1 cellular context compared by ENCODE assay signal in the genomic region with DNA sequence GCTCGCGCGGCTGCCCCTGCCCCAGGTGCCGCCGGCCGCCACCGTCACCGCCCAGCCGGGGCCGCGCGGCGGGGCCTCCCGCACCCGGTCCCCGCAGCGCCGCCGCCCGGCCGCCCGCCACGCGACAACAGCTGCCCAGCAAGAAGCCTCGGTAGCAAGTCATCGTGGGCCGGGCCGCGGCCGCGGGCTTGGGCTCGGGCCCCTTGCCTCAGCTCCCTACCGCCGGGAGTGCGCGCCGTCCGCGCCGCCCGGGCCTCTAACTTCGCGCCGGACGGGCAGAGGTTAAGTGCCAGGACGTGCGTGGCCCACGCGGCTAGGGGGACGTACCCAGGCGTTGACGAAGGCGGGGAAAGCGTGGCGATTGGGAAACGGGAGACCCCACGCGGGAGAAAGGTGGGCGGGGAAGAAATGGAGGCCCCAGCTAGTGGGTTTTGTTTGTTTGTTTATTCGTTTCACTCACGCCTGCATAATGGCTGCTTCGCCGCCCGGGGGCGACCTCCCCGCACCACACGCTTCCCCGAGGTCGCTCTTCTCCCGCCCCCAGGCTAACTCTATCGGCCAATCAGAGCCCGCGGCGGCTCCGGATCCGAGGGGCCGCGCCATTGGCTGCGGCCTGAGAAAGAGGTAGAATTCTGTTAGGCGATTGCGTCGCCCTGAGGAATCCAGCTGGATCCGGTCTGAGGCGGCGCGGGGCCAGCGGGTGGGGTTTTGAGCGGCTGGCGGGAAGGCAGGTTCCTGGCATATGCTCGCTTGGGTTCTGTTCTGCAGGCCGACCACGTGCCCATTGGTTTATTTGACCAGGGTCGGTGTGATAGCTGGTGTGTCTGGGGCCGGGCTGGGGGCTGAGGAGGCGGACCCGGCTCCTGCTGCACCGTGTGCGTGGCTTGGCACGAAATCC.
A peak's percentile ranks its signal among the peaks of the same experiment; 100 is the strongest.
TF ChIP-seq lines count a peak whose summit lies in the region.

A gene with protein sequence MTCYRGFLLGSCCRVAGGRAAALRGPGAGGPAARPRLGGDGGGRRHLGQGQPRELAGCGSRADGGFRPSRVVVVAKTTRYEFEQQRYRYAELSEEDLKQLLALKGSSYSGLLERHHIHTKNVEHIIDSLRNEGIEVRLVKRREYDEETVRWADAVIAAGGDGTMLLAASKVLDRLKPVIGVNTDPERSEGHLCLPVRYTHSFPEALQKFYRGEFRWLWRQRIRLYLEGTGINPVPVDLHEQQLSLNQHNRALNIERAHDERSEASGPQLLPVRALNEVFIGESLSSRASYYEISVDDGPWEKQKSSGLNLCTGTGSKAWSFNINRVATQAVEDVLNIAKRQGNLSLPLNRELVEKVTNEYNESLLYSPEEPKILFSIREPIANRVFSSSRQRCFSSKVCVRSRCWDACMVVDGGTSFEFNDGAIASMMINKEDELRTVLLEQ (minus strand): TSS at position 290 of the 898 bp plus-strand sequence. CDS start 127 bp downstream, at position 163.

TF ChIP-seq in GM12878, 131 proteins besides CTCF, POLR2A, EP300 and RAD21 (continued from another document and continues in another):
- TF ChIP-seq, protein P1, sequence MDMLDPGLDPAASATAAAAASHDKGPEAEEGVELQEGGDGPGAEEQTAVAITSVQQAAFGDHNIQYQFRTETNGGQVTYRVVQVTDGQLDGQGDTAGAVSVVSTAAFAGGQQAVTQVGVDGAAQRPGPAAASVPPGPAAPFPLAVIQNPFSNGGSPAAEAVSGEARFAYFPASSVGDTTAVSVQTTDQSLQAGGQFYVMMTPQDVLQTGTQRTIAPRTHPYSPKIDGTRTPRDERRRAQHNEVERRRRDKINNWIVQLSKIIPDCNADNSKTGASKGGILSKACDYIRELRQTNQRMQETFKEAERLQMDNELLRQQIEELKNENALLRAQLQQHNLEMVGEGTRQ (IDR thresholded peaks at IDR 0.05; ENCODE audit: borderline replicate concordance, low read depth, low read length), result no peak
- TF ChIP-seq SIX5 (IDR thresholded peaks at IDR 0.05; ENCODE audit: low read depth, low read length, severe bottlenecking) (no peak), ZNF384 (IDR thresholded peaks at IDR 0.05; ENCODE audit: borderline replicate concordance, low read depth, low read length) (no peak), RCOR1 (conservative IDR thresholded peaks at IDR 0.05; ENCODE audit: low read depth, low read length) (0 out of 2 replicates have a peak, but pooled peaks have one; percentile 4), ESRRA (IDR thresholded peaks at IDR 0.05; ENCODE audit: low read length) (no peak), TCF3 (IDR thresholded peaks at IDR 0.05; ENCODE audit: borderline replicate concordance, insufficient read depth, low read depth, low read length) (peak; percentile 45), IKZF1 (conservative IDR thresholded peaks at IDR 0.05) (peak; percentile 81), ASH2L (IDR thresholded peaks at IDR 0.05; ENCODE audit: borderline replicate concordance, low read depth) (no peak), MEF2B (IDR thresholded peaks at IDR 0.05; ENCODE audit: partially characterized antibody, poor library complexity, severe bottlenecking) (peak; percentile 81), TAF1 (IDR thresholded peaks at IDR 0.05; ENCODE audit: borderline replicate concordance, low read depth, low read length) (no peak), ZNF207 (IDR thresholded peaks at IDR 0.05; ENCODE audit: borderline replicate concordance) (no peak), SMC3 (IDR thresholded peaks at IDR 0.05; ENCODE audit: borderline replicate concordance, low read length) (peak; percentile 24; the same call in 1 of the 2 replicates), YBX1 (IDR thresholded peaks at IDR 0.05) (no peak), MYB (IDR thresholded peaks at IDR 0.05; ENCODE audit: borderline replicate concordance, low read depth, low read length) (no peak), JUNB (IDR thresholded peaks at IDR 0.05) (no peak), TBL1XR1 (IDR thresholded peaks at IDR 0.05; ENCODE audit: low read depth, low read length) (no peak), NR2C1 (IDR thresholded peaks at IDR 0.05) (0 out of 2 replicates have a peak, but pooled peaks have one; percentile 14), SRF (IDR thresholded peaks at IDR 0.05; ENCODE audit: low read depth in 2 of 2, low read length in 2 of 2) (0 out of 4 replicates have a peak, but pooled peaks of 1 of the 2 experiments have one; percentile 25), SMARCA5 (IDR thresholded peaks at IDR 0.05) (peak; percentile 93; the same call in 1 of the 2 replicates), JUND (IDR thresholded peaks at IDR 0.05; ENCODE audit: low read depth, low read length) (no peak), NR2C2 (IDR thresholded peaks at IDR 0.05; ENCODE audit: borderline replicate concordance, control insufficient read depth, insufficient read length, low read depth) (no peak), CHD1 (IDR thresholded peaks at IDR 0.05; ENCODE audit: low read depth, low read length) (no peak), TCF12 (IDR thresholded peaks at IDR 0.05; ENCODE audit: low read depth, low read length) (no peak)
- TF ChIP-seq, protein P2, sequence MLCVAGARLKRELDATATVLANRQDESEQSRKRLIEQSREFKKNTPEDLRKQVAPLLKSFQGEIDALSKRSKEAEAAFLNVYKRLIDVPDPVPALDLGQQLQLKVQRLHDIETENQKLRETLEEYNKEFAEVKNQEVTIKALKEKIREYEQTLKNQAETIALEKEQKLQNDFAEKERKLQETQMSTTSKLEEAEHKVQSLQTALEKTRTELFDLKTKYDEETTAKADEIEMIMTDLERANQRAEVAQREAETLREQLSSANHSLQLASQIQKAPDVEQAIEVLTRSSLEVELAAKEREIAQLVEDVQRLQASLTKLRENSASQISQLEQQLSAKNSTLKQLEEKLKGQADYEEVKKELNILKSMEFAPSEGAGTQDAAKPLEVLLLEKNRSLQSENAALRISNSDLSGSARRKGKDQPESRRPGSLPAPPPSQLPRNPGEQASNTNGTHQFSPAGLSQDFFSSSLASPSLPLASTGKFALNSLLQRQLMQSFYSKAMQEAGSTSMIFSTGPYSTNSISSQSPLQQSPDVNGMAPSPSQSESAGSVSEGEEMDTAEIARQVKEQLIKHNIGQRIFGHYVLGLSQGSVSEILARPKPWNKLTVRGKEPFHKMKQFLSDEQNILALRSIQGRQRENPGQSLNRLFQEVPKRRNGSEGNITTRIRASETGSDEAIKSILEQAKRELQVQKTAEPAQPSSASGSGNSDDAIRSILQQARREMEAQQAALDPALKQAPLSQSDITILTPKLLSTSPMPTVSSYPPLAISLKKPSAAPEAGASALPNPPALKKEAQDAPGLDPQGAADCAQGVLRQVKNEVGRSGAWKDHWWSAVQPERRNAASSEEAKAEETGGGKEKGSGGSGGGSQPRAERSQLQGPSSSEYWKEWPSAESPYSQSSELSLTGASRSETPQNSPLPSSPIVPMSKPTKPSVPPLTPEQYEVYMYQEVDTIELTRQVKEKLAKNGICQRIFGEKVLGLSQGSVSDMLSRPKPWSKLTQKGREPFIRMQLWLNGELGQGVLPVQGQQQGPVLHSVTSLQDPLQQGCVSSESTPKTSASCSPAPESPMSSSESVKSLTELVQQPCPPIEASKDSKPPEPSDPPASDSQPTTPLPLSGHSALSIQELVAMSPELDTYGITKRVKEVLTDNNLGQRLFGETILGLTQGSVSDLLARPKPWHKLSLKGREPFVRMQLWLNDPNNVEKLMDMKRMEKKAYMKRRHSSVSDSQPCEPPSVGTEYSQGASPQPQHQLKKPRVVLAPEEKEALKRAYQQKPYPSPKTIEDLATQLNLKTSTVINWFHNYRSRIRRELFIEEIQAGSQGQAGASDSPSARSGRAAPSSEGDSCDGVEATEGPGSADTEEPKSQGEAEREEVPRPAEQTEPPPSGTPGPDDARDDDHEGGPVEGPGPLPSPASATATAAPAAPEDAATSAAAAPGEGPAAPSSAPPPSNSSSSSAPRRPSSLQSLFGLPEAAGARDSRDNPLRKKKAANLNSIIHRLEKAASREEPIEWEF (IDR thresholded peaks at IDR 0.05; ENCODE audit: insufficient replicate concordance, low read depth, low read length), result no peak
- TF ChIP-seq, protein P3, sequence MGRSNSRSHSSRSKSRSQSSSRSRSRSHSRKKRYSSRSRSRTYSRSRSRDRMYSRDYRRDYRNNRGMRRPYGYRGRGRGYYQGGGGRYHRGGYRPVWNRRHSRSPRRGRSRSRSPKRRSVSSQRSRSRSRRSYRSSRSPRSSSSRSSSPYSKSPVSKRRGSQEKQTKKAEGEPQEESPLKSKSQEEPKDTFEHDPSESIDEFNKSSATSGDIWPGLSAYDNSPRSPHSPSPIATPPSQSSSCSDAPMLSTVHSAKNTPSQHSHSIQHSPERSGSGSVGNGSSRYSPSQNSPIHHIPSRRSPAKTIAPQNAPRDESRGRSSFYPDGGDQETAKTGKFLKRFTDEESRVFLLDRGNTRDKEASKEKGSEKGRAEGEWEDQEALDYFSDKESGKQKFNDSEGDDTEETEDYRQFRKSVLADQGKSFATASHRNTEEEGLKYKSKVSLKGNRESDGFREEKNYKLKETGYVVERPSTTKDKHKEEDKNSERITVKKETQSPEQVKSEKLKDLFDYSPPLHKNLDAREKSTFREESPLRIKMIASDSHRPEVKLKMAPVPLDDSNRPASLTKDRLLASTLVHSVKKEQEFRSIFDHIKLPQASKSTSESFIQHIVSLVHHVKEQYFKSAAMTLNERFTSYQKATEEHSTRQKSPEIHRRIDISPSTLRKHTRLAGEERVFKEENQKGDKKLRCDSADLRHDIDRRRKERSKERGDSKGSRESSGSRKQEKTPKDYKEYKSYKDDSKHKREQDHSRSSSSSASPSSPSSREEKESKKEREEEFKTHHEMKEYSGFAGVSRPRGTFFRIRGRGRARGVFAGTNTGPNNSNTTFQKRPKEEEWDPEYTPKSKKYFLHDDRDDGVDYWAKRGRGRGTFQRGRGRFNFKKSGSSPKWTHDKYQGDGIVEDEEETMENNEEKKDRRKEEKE (IDR thresholded peaks at IDR 0.05), result no peak
- TF ChIP-seq, protein P4, sequence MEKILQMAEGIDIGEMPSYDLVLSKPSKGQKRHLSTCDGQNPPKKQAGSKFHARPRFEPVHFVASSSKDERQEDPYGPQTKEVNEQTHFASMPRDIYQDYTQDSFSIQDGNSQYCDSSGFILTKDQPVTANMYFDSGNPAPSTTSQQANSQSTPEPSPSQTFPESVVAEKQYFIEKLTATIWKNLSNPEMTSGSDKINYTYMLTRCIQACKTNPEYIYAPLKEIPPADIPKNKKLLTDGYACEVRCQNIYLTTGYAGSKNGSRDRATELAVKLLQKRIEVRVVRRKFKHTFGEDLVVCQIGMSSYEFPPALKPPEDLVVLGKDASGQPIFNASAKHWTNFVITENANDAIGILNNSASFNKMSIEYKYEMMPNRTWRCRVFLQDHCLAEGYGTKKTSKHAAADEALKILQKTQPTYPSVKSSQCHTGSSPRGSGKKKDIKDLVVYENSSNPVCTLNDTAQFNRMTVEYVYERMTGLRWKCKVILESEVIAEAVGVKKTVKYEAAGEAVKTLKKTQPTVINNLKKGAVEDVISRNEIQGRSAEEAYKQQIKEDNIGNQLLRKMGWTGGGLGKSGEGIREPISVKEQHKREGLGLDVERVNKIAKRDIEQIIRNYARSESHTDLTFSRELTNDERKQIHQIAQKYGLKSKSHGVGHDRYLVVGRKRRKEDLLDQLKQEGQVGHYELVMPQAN (conservative IDR thresholded peaks at IDR 0.05), result peak; percentile 66
- TF ChIP-seq, protein P5, sequence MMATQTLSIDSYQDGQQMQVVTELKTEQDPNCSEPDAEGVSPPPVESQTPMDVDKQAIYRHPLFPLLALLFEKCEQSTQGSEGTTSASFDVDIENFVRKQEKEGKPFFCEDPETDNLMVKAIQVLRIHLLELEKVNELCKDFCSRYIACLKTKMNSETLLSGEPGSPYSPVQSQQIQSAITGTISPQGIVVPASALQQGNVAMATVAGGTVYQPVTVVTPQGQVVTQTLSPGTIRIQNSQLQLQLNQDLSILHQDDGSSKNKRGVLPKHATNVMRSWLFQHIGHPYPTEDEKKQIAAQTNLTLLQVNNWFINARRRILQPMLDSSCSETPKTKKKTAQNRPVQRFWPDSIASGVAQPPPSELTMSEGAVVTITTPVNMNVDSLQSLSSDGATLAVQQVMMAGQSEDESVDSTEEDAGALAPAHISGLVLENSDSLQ (IDR thresholded peaks at IDR 0.05), result no peak; the same call in 1 of the 2 replicates
- TF ChIP-seq, protein P6, sequence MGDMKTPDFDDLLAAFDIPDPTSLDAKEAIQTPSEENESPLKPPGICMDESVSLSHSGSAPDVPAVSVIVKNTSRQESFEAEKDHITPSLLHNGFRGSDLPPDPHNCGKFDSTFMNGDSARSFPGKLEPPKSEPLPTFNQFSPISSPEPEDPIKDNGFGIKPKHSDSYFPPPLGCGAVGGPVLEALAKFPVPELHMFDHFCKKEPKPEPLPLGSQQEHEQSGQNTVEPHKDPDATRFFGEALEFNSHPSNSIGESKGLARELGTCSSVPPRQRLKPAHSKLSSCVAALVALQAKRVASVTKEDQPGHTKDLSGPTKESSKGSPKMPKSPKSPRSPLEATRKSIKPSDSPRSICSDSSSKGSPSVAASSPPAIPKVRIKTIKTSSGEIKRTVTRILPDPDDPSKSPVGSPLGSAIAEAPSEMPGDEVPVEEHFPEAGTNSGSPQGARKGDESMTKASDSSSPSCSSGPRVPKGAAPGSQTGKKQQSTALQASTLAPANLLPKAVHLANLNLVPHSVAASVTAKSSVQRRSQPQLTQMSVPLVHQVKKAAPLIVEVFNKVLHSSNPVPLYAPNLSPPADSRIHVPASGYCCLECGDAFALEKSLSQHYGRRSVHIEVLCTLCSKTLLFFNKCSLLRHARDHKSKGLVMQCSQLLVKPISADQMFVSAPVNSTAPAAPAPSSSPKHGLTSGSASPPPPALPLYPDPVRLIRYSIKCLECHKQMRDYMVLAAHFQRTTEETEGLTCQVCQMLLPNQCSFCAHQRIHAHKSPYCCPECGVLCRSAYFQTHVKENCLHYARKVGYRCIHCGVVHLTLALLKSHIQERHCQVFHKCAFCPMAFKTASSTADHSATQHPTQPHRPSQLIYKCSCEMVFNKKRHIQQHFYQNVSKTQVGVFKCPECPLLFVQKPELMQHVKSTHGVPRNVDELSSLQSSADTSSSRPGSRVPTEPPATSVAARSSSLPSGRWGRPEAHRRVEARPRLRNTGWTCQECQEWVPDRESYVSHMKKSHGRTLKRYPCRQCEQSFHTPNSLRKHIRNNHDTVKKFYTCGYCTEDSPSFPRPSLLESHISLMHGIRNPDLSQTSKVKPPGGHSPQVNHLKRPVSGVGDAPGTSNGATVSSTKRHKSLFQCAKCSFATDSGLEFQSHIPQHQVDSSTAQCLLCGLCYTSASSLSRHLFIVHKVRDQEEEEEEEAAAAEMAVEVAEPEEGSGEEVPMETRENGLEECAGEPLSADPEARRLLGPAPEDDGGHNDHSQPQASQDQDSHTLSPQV (IDR thresholded peaks at IDR 0.05), result no peak
- TF ChIP-seq, protein P7, sequence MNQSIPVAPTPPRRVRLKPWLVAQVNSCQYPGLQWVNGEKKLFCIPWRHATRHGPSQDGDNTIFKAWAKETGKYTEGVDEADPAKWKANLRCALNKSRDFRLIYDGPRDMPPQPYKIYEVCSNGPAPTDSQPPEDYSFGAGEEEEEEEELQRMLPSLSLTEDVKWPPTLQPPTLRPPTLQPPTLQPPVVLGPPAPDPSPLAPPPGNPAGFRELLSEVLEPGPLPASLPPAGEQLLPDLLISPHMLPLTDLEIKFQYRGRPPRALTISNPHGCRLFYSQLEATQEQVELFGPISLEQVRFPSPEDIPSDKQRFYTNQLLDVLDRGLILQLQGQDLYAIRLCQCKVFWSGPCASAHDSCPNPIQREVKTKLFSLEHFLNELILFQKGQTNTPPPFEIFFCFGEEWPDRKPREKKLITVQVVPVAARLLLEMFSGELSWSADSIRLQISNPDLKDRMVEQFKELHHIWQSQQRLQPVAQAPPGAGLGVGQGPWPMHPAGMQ (IDR thresholded peaks at IDR 0.05; ENCODE audit: borderline replicate concordance), result no peak
- TF ChIP-seq, protein P8, sequence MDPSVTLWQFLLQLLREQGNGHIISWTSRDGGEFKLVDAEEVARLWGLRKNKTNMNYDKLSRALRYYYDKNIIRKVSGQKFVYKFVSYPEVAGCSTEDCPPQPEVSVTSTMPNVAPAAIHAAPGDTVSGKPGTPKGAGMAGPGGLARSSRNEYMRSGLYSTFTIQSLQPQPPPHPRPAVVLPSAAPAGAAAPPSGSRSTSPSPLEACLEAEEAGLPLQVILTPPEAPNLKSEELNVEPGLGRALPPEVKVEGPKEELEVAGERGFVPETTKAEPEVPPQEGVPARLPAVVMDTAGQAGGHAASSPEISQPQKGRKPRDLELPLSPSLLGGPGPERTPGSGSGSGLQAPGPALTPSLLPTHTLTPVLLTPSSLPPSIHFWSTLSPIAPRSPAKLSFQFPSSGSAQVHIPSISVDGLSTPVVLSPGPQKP (IDR thresholded peaks at IDR 0.05; ENCODE audit: low read depth, low read length), result no peak
